In the genomic region with DNA sequence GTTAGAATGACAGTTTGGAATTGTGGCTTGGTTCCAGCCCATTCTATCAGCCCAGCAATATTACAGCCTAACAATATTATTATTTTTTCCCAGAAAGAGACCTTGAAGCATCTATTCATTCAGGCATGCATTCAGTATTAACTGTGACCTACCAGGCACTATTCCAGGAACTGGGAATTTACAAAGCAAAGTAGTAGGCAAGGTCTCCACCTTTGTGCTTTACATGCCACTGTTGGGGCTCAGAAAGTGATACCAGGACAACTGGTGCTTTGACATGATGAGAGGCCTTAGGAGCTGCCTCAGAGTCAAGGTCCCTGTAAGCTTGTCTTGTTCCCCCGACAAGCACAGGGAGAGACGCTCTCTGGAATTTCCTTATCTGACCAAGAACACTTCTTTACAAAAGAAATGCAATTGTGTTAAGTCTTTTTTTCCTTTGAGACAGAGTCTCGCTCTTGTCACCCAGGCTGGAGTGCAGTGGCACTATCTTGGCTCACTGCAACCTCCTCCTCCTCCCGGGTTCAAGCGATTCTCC, we compare ENCODE assay signal across 20 cellular contexts. TPM values are rescaled to one million over a fixed set of nuclear protein-coding genes. Genes with fewer than 3 reads are reported as not detected.
DNase-seq lines count a peak whose midpoint lies in the region; ATAC-seq and TF ChIP-seq lines count a peak whose summit lies in the region.
"Had no signal": no experiment of that assay in that cellular context is flagged by ENCODE, and none has a peak within 500 bp of the region (broad histone marks: within the 10 kb centered on the region; RNA-seq: fewer than 3 reads in every experiment).

No MANE protein-coding gene starts in this region.

- peaks cover 85% of the 10 kb centered on the region for H3K4me1 Mint-ChIP-seq in dendritic cell treated with granulocyte-macrophage colony-stimulating factor and Interleukin-4, amounts not matched to agents 40 ng/mL and 50 ng/mL, for 4 days (ENCODE audit: low read depth)
- H3K4me1 Mint-ChIP-seq in osteocyte (ENCODE audit: unreplicated experiment) (peaks cover 46% of the 10 kb centered on the region), type B pancreatic cell (ENCODE audit: unreplicated experiment) (peaks cover 43% of the 10 kb centered on the region)

- TF ChIP-seq CTCF in osteocyte (IDR thresholded peaks at IDR 0.05): no peak
- TF ChIP-seq CTCF in type B pancreatic cell (conservative IDR thresholded peaks at IDR 0.05): no peak

- no peaks in the 10 kb centered on the region for H3K9me3 Mint-ChIP-seq in dendritic cell treated with granulocyte-macrophage colony-stimulating factor and Interleukin-4, amounts not matched to agents 40 ng/mL and 50 ng/mL, for 4 days
- H3K9me3 Mint-ChIP-seq in osteocyte (ENCODE audit: unreplicated experiment): no peaks in the 10 kb centered on the region
- H3K9me3 Mint-ChIP-seq in type B pancreatic cell: no peaks in the 10 kb centered on the region
- H3K9me3 Mint-ChIP-seq: activated naive CD8-positive, alpha-beta T cell treated with anti-CD3 and anti-CD28 coated beads, Interleukin-2, amount 50 U/mL, for 24 hours had no signal

- DNase-seq in NCI-H526 (lab: John Stamatoyannopoulos, UW): peak; percentile 47 to 57
- DNase-seq in NCI-H526 treated with DMSO at 0.1 percent for 48 hours (lab: John Stamatoyannopoulos, UW): no peak
- DNase-seq in osteocyte (ENCODE audit: extremely low spot score, unreplicated experiment): no peak
- no peak for DNase-seq in type B pancreatic cell (ENCODE audit: extremely low spot score, unreplicated experiment)
- DNase-seq in NCI-H187 (lab: John Stamatoyannopoulos, UW): no peak
- DNase-seq: 8988T; activated CD4-positive, alpha-beta T cell treated with anti-CD3 and anti-CD28 coated beads for 4 hours; activated effector memory CD4-positive, alpha-beta T cell treated with Interleukin-2 at 50 U/mL for 16 hours; activated naive CD8-positive, alpha-beta T cell treated with anti-CD3 and anti-CD28 coated beads, Interleukin-2, amount 50 U/mL, for 24 hours; BE2C; Calu3; effector CD4-positive, alpha-beta T cell; KBM-7; MV-4-11; NCI-H1930; NK-92 treated with Interleukin-12 subunit alpha and Interleukin-12 subunit beta, amount 100 ng/mL, for 24 hours had no signal

- H3K36me3 Mint-ChIP-seq in dendritic cell treated with granulocyte-macrophage colony-stimulating factor and Interleukin-4, amounts not matched to agents 40 ng/mL and 50 ng/mL, for 4 days (ENCODE audit: low read depth): peaks cover 27% of the 10 kb centered on the region
- peaks cover 2% of the 10 kb centered on the region for H3K36me3 Mint-ChIP-seq in osteocyte (ENCODE audit: unreplicated experiment)
- H3K36me3 Mint-ChIP-seq in type B pancreatic cell: no peaks in the 10 kb centered on the region

- H3K27me3 Mint-ChIP-seq in dendritic cell treated with granulocyte-macrophage colony-stimulating factor and Interleukin-4, amounts not matched to agents 40 ng/mL and 50 ng/mL, for 4 days: no peaks in the 10 kb centered on the region
- no peaks in the 10 kb centered on the region for H3K27me3 Mint-ChIP-seq in osteocyte (ENCODE audit: unreplicated experiment)
- H3K27me3 Mint-ChIP-seq in type B pancreatic cell: peaks cover 8% of the 10 kb centered on the region

- intact Hi-C loops in dendritic cell treated with granulocyte-macrophage colony-stimulating factor and Interleukin-4, amounts not matched to agents 40 ng/mL and 50 ng/mL, for 4 days (cut with micrococcal nuclease): no loop called here

- no peak for ATAC-seq in HG02642 (IDR thresholded peaks at IDR 0.05; ENCODE audit: poor library complexity, unreplicated experiment)
- ATAC-seq in HG02840 (IDR thresholded peaks at IDR 0.05; ENCODE audit: low FRiP score, unreplicated experiment): no peak
- ATAC-seq: activated naive CD8-positive, alpha-beta T cell treated with anti-CD3 and anti-CD28 coated beads, Interleukin-2, amount 50 U/mL, for 24 hours; HCT116 had no signal

- no peak overlapping the region for H3K4me3 Mint-ChIP-seq in dendritic cell treated with granulocyte-macrophage colony-stimulating factor and Interleukin-4, amounts not matched to agents 40 ng/mL and 50 ng/mL, for 4 days
- H3K4me3 Mint-ChIP-seq in osteocyte (ENCODE audit: unreplicated experiment): no peak overlapping the region
- H3K4me3 Mint-ChIP-seq in type B pancreatic cell: peak overlapping the region; percentile 34
- H3K4me3 Mint-ChIP-seq: activated naive CD8-positive, alpha-beta T cell treated with anti-CD3 and anti-CD28 coated beads, Interleukin-2, amount 50 U/mL, for 24 hours had no signal

- peak overlapping the region; percentile 92 for H3K27ac Mint-ChIP-seq in dendritic cell treated with granulocyte-macrophage colony-stimulating factor and Interleukin-4, amounts not matched to agents 40 ng/mL and 50 ng/mL, for 4 days
- H3K27ac Mint-ChIP-seq in osteocyte (ENCODE audit: unreplicated experiment) (peak overlapping the region; percentile 1), type B pancreatic cell (peak overlapping the region; percentile 82)
- H3K27ac Mint-ChIP-seq: activated naive CD8-positive, alpha-beta T cell treated with anti-CD3 and anti-CD28 coated beads, Interleukin-2, amount 50 U/mL, for 24 hours had no signal

RNA-seq across cellular contexts. Expression of gene HMOX1, which starts 2.3 kb away (rescaled TPM):
- 37.2 and 44.3 TPM in 2 replicates for total RNA-seq in osteocyte
- 4.1 and 7.7 TPM in 2 replicates for total RNA-seq in type B pancreatic cell (ENCODE audit: low replicate concordance)

RNA-seq across cellular contexts. Expression of gene MCM5, which starts 21.3 kb away (rescaled TPM):
- total RNA-seq in osteocyte: 26.4 and 28.5 TPM in 2 replicates
- 45.5 and 98.0 TPM in 2 replicates for total RNA-seq in type B pancreatic cell (ENCODE audit: low replicate concordance)

Comparison
In these comparisons a context has a peak if more than half of its experiments do, and no peak if none do; other contexts are left out.
1. DNase-seq: peak in NCI-H526 (2 of 2); none in NCI-H526 treated with DMSO at 0.1 percent for 48 hours (single experiment), osteocyte (single experiment), type B pancreatic cell (single experiment) and NCI-H187 (0 of 2).
2. H3K27ac Mint-ChIP-seq: peak in every context shown above with its lines; median percentile 92 in dendritic cell treated with granulocyte-macrophage colony-stimulating factor and Interleukin-4, amounts not matched to agents 40 ng/mL and 50 ng/mL, for 4 days; 82 in type B pancreatic cell; 1 in osteocyte.